ENCODE assay signal across 20 cellular contexts in genomic region chr2:18959952-18960717, GRCh38.
A peak's percentile ranks its signal among the peaks of the same experiment; 100 is the strongest.
DNase-seq lines count a peak whose midpoint lies in the region; FAIRE-seq lines count a peak whose summit lies in the region.
"Had no signal": no experiment of that assay in that cellular context is flagged by ENCODE, and none has a peak within 500 bp of the region (broad histone marks: within the 10 kb centered on the region; RNA-seq: fewer than 3 reads in every experiment).

No MANE protein-coding gene starts in this region.

- in situ Hi-C loops in GM23248 (cut with MboI) = no loop called here

- FAIRE-seq in A204.1 (lab: Jason Lieb, UNC) = peak; percentile 72
- FAIRE-seq: H54 had no signal

- no peaks in the 10 kb centered on the region for H4K20me1 ChIP-seq in GM23248 (ENCODE audit: insufficient read depth)

- no peaks in the 10 kb centered on the region for H3K9me3 ChIP-seq in GM23248 (ENCODE audit: low read depth)
- H3K9me3 ChIP-seq: right atrium auricular region had no signal

- peak; percentile 81 for DNase-seq in GM23248
- peak; percentile 82 for DNase-seq in SKM-1 treated with dmso at 0.1 percent for 144 hours (lab: John Stamatoyannopoulos, UW; ENCODE audit: unreplicated experiment)
- peak; percentile 97 for DNase-seq in fibroblast of gingiva (ENCODE audit: low read depth)
- no peak for DNase-seq in AG08395 (ENCODE audit: low spot score)
- DNase-seq in RPMI8226 = no peak
- no peak for DNase-seq in NCI-H345 (lab: John Stamatoyannopoulos, UW)
- DNase-seq in pons (ENCODE audit: low spot score) = no peak
- DNase-seq: activated T-cell treated with anti-CD3 and anti-CD28 coated beads, Interleukin-2, amount 50 U/mL, for 72 hours; CD8-positive, alpha-beta T cell; kidney glomerular epithelial cell; naive B cell; NCI-H1105 treated with DMSO at 0.1 percent for 48 hours; NCI-H2081; NCI-H510A; NK-92 treated with Interleukin-12 subunit alpha and Interleukin-12 subunit beta, amount 100 ng/mL, for 24 hours had no signal

- no peaks in the 10 kb centered on the region for H3K9me2 ChIP-seq in GM23248 (ENCODE audit: insufficient read depth)

- no peaks in the 10 kb centered on the region for H3K79me2 ChIP-seq in GM23248 (ENCODE audit: insufficient read depth)

- H3K4me3 ChIP-seq in GM23248 = no peak overlapping the region
- H3K4me3 ChIP-seq: right atrium auricular region had no signal

- no peak overlapping the region for H3K9ac ChIP-seq in GM23248
- H3K9ac ChIP-seq: KMS-11 had no signal

- H3K27ac ChIP-seq in GM23248 = peak overlapping the region; percentile 34
- H3K27ac ChIP-seq: KMS-11, right atrium auricular region, RWPE1 had no signal

- no peaks in the 10 kb centered on the region for H3K36me3 ChIP-seq in GM23248 (ENCODE audit: low read depth)
- H3K36me3 ChIP-seq: right atrium auricular region had no signal

- H3K4me2 ChIP-seq in GM23248 (ENCODE audit: unreplicated experiment) = no peak overlapping the region
- H3K4me2 ChIP-seq: KMS-11 had no signal

- 0 out of 2 replicates have a peak, but pooled peaks cover 19% of the 10 kb centered on the region for H3F3A ChIP-seq in GM23248 (ENCODE audit: insufficient read depth)

- no peak overlapping the region for H2AFZ ChIP-seq in GM23248

- H3K4me1 ChIP-seq in GM23248 (ENCODE audit: insufficient read depth) = peaks cover 18% of the 10 kb centered on the region
- H3K4me1 ChIP-seq: right atrium auricular region had no signal

- no peaks in the 10 kb centered on the region for H3K27me3 ChIP-seq in GM23248 (replicated peaks; ENCODE audit: insufficient read depth)
- H3K27me3 ChIP-seq: right atrium auricular region had no signal

Comparison
In these comparisons a context has a peak if more than half of its experiments do, and no peak if none do; other contexts are left out.
1. DNase-seq: peak in GM23248 (single experiment), SKM-1 treated with dmso at 0.1 percent for 144 hours (single experiment) and fibroblast of gingiva (single experiment); none in AG08395 (single experiment), RPMI8226 (single experiment), NCI-H345 (single experiment) and pons (single experiment).